18 cellular contexts compared by ENCODE assay signal in the genomic region with DNA sequence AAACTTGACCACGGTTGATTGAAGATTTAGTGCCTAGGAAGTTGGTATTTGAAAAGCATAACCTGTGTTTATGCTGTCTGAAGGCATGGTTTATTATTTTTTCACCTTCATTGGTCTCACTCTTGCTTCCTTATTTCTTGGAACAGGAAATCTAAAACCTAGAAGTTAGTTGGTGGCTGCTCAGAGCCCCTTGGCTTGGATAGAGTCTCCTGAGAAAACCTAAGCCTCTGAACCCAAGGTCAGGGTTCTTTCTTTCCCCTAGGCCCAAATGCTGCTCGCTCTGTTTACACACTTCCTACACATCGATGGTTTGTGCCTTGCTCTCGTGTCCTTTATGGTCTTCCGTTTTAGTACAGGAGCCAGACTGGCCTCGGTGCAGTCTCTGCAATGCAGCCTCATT.
DNase-seq lines count a peak whose midpoint lies in the region; ATAC-seq and TF ChIP-seq lines count a peak whose summit lies in the region.
"Had no signal": no experiment of that assay in that cellular context is flagged by ENCODE, and none has a peak within 500 bp of the region (broad histone marks: within the 10 kb centered on the region; RNA-seq: fewer than 3 reads in every experiment).

No MANE protein-coding gene starts in this region.

- intact Hi-C loops in left ventricle myocardium inferior (cut with micrococcal nuclease) = no loop called here
- intact Hi-C loops in Right ventricle myocardium inferior (cut with DNase I) = no loop called here
- intact Hi-C loops in OCI-LY7 (cut with micrococcal nuclease; ENCODE audit: unreplicated experiment) = loop anchor here (5.0 kb wide), 1 partner anchor 46 kb away; no protein-coding TSS in a partner anchor

- POLR2A ChIA-PET in OCI-LY7 (lab: Charles Lee) = interaction anchor here (0.7 to 3.0 kb wide), 3 partner anchors 12 to 1455 kb away, joined by 3 to 13 read pairs (median 3); no protein-coding TSS in a partner anchor
- POLR2A ChIA-PET in activated naive CD8-positive, alpha-beta T cell treated with anti-CD3 and anti-CD28 coated beads, Interleukin-2, amount 10 ng/mL, durations not matched to agents 7 days and 5 days (lab: Charles Lee) = no interaction called here

- H3K36me3 ChIP-seq in left ventricle myocardium inferior (peaks cover 5% of the 10 kb centered on the region), OCI-LY7 (ENCODE audit: insufficient read depth, low read length) (peaks cover 24% of the 10 kb centered on the region)
- H3K36me3 ChIP-seq: sigmoid colon, uterus had no signal

- no peaks in the 10 kb centered on the region for H3K27me3 Mint-ChIP-seq in activated naive CD8-positive, alpha-beta T cell treated with anti-CD3 and anti-CD28 coated beads, Interleukin-2, amount 10 ng/mL, durations not matched to agents 7 days and 5 days
- H3K27me3 Mint-ChIP-seq in stimulated activated memory B cell treated with anti-CD40 and anti-IgM and Interleukin-4, amounts not matched to agents 10 μg/mL and 1 μg/mL and 100 μg/mL, for 72 hours = no peaks in the 10 kb centered on the region
- H3K27me3 Mint-ChIP-seq: central memory CD8-positive, alpha-beta T cell had no signal

- ATAC-seq in Right ventricle myocardium inferior (no peak), GM21737 (IDR thresholded peaks at IDR 0.05; ENCODE audit: unreplicated experiment) (no peak), HG02870 (IDR thresholded peaks at IDR 0.05; ENCODE audit: unreplicated experiment) (no peak)
- ATAC-seq in activated naive CD8-positive, alpha-beta T cell treated with anti-CD3 and anti-CD28 coated beads, Interleukin-2, amount 10 ng/mL, durations not matched to agents 7 days and 5 days (ENCODE audit: low read depth) = peak; percentile 83
- no peak for ATAC-seq in stimulated activated memory B cell treated with anti-CD40 and anti-IgM and Interleukin-4, amounts not matched to agents 10 μg/mL and 1 μg/mL and 100 μg/mL, for 72 hours

- H4K20me1 ChIP-seq in OCI-LY7 (ENCODE audit: insufficient read depth, low read length) = no peaks in the 10 kb centered on the region

- CTCF ChIA-PET in OCI-LY7 (lab: Charles Lee; ENCODE audit: unreplicated experiment) = interaction anchor here (1.3 kb wide), 1 partner anchor 18 kb away, joined by 3 read pairs; no protein-coding TSS in a partner anchor

- DNase-seq in left ventricle myocardium inferior (no peak), Right ventricle myocardium inferior (ENCODE audit: missing footprints) (no peak), OCI-LY7 (ENCODE audit: low spot score) (peak; percentile 45), HK-2 (ENCODE audit: unreplicated experiment) (no peak)
- DNase-seq in activated naive CD8-positive, alpha-beta T cell treated with anti-CD3 and anti-CD28 coated beads, Interleukin-2, amount 10 ng/mL, durations not matched to agents 7 days and 5 days = peak; percentile 40
- DNase-seq: activated gamma-delta T cell; aorta; effector CD4-positive, alpha-beta T cell; NCI-H1436 treated with DMSO at 0.1 percent for 48 hours; NCI-H774; Peyer's patch; stimulated activated CD4-positive, alpha-beta T cell treated with anti-CD3 and anti-CD28 coated beads, Interleukin-1b, Interleukin-23, amount 100 ng/mL, for 48 hours; uterus had no signal

- no peak for TF ChIP-seq CTCF in left ventricle myocardium inferior (IDR thresholded peaks at IDR 0.05; ENCODE audit: borderline replicate concordance)
- no peak for TF ChIP-seq CTCF in OCI-LY7 (conservative IDR thresholded peaks at IDR 0.05; ENCODE audit: low read length)

- BruUV-seq in OCI-LY7 (replicated peaks; lab: Mats Ljungman, UMichigan) = no TSS peak

- H3K4me1 ChIP-seq in left ventricle myocardium inferior (peaks cover 100% of the 10 kb centered on the region), OCI-LY7 (ENCODE audit: insufficient read depth, low read length, poor library complexity, severe bottlenecking) (peaks cover 95% of the 10 kb centered on the region)
- H3K4me1 ChIP-seq: uterus had no signal

- peak overlapping the region; percentile 96 for H3K27ac Mint-ChIP-seq in activated naive CD8-positive, alpha-beta T cell treated with anti-CD3 and anti-CD28 coated beads, Interleukin-2, amount 10 ng/mL, durations not matched to agents 7 days and 5 days
- peak overlapping the region; percentile 75 for H3K27ac Mint-ChIP-seq in stimulated activated memory B cell treated with anti-CD40 and anti-IgM and Interleukin-4, amounts not matched to agents 10 μg/mL and 1 μg/mL and 100 μg/mL, for 72 hours

- H3K9me3 ChIP-seq in left ventricle myocardium inferior (replicated peaks) = no peaks in the 10 kb centered on the region
- H3K9me3 ChIP-seq in OCI-LY7 (ENCODE audit: low read length) = no peaks in the 10 kb centered on the region
- H3K9me3 ChIP-seq: Peyer's patch, sigmoid colon, uterus had no signal

- H3K9me3 Mint-ChIP-seq in activated naive CD8-positive, alpha-beta T cell treated with anti-CD3 and anti-CD28 coated beads, Interleukin-2, amount 10 ng/mL, durations not matched to agents 7 days and 5 days = no peaks in the 10 kb centered on the region
- no peaks in the 10 kb centered on the region for H3K9me3 Mint-ChIP-seq in stimulated activated memory B cell treated with anti-CD40 and anti-IgM and Interleukin-4, amounts not matched to agents 10 μg/mL and 1 μg/mL and 100 μg/mL, for 72 hours
- H3K9me3 Mint-ChIP-seq: central memory CD8-positive, alpha-beta T cell had no signal

- no peaks in the 10 kb centered on the region for H3K9me2 ChIP-seq in OCI-LY7 (ENCODE audit: insufficient read depth, low read length)

- H3K4me3 Mint-ChIP-seq in activated naive CD8-positive, alpha-beta T cell treated with anti-CD3 and anti-CD28 coated beads, Interleukin-2, amount 10 ng/mL, durations not matched to agents 7 days and 5 days = peak overlapping the region; percentile 81
- H3K4me3 Mint-ChIP-seq in stimulated activated memory B cell treated with anti-CD40 and anti-IgM and Interleukin-4, amounts not matched to agents 10 μg/mL and 1 μg/mL and 100 μg/mL, for 72 hours = no peak overlapping the region
- H3K4me3 Mint-ChIP-seq: central memory CD8-positive, alpha-beta T cell had no signal

- H3K27me3 ChIP-seq in left ventricle myocardium inferior (ENCODE audit: low read depth) = no peaks in the 10 kb centered on the region
- H3K27me3 ChIP-seq: Peyer's patch, sigmoid colon, uterus had no signal

- H3K4me1 Mint-ChIP-seq in activated naive CD8-positive, alpha-beta T cell treated with anti-CD3 and anti-CD28 coated beads, Interleukin-2, amount 10 ng/mL, durations not matched to agents 7 days and 5 days = peaks cover 43% of the 10 kb centered on the region
- H3K4me1 Mint-ChIP-seq in stimulated activated memory B cell treated with anti-CD40 and anti-IgM and Interleukin-4, amounts not matched to agents 10 μg/mL and 1 μg/mL and 100 μg/mL, for 72 hours = peaks cover 72% of the 10 kb centered on the region

- H3K36me3 Mint-ChIP-seq in activated naive CD8-positive, alpha-beta T cell treated with anti-CD3 and anti-CD28 coated beads, Interleukin-2, amount 10 ng/mL, durations not matched to agents 7 days and 5 days = peaks cover 7% of the 10 kb centered on the region
- H3K36me3 Mint-ChIP-seq in stimulated activated memory B cell treated with anti-CD40 and anti-IgM and Interleukin-4, amounts not matched to agents 10 μg/mL and 1 μg/mL and 100 μg/mL, for 72 hours = peaks cover 14% of the 10 kb centered on the region

- peaks cover 89% of the 10 kb centered on the region for H3K79me2 ChIP-seq in OCI-LY7 (ENCODE audit: insufficient read depth, low read depth, low read length)

- H3K4me2 ChIP-seq in OCI-LY7 (ENCODE audit: low read length) = peak overlapping the region; percentile 70

- no peak overlapping the region for H2AFZ ChIP-seq in OCI-LY7 (ENCODE audit: low read length)

- H3K4me3 ChIP-seq in left ventricle myocardium inferior = no peak overlapping the region
- H3K4me3 ChIP-seq in OCI-LY7 (ENCODE audit: low read depth, low read length, poor library complexity, severe bottlenecking) = peak overlapping the region; percentile 25
- H3K4me3 ChIP-seq: Peyer's patch, sigmoid colon, uterus had no signal

- peak overlapping the region; percentile 27 for H3K27ac ChIP-seq in left ventricle myocardium inferior (replicated peaks)
- peak overlapping the region; percentile 99 for H3K27ac ChIP-seq in OCI-LY7 (ENCODE audit: low read depth, low read length, poor library complexity, severe bottlenecking)
- H3K27ac ChIP-seq: Peyer's patch, sigmoid colon, uterus had no signal

Comparison
In these comparisons a context has a peak if more than half of its experiments do, and no peak if none do; other contexts are left out.
1. DNase-seq: peak in OCI-LY7 (single experiment) and activated naive CD8-positive, alpha-beta T cell treated with anti-CD3 and anti-CD28 coated beads, Interleukin-2, amount 10 ng/mL, durations not matched to agents 7 days and 5 days (single experiment); none in left ventricle myocardium inferior (single experiment), Right ventricle myocardium inferior (single experiment) and HK-2 (single experiment).